In genomic region chr1:30359821-30360220, GRCh38 we compare ENCODE assay signal across 36 cellular contexts.
"Had no signal": no experiment of that assay in that cellular context is flagged by ENCODE, and none has a peak within 500 bp of the region (broad histone marks: within the 10 kb centered on the region; RNA-seq: fewer than 3 reads in every experiment).

No MANE protein-coding gene starts in this region.

- H3K9me3 Mint-ChIP-seq: activated B cell treated with CpG ODN at 0.5 μM for 24 hours; activated CD4-positive, alpha-beta memory T cell treated with anti-CD3 and anti-CD28 coated beads for 36 hours; activated CD4-positive, alpha-beta T cell treated with anti-CD3 and anti-CD28 coated beads, Interleukin-2, amount 10 ng/mL, durations not matched to agents 24 days and 14 days; activated CD8-positive, alpha-beta T cell treated with anti-CD3 and anti-CD28 coated beads for 36 hours; activated naive CD4-positive, alpha-beta T cell treated with anti-CD3 and anti-CD28 coated beads for 36 hours; activated naive CD4-positive, alpha-beta T cell treated with anti-CD3 and anti-CD28 coated beads, Interleukin-2, amount 50 U/mL, for 72 hours; activated naive CD8-positive, alpha-beta T cell treated with anti-CD3 and anti-CD28 coated beads for 36 hours; activated T-cell treated with anti-CD3 and anti-CD28 coated beads, Interleukin-2, amount 50 U/mL, for 4 hours; activated T-cell treated with anti-CD3 and anti-CD28 coated beads, Interleukin-2, amount 50 U/mL, for 72 hours; activated T-helper 1 cell treated with anti-CD3 and anti-CD28 coated beads, Interleukin-12 subunit alpha, Interleukin-12 subunit beta, Interleukin-2, Interleukin-4 antibody, amounts not matched to agents 30 ng/mL and 10 ng/mL and 1 ng/mL, durations not matched to agents 14 hours and 24 hours and 36 hours; activated T-helper 17 cell treated with anti-CD3 and anti-CD28 coated beads, Interleukin-2, amount 50 U/mL, for 72 hours; central memory CD8-positive, alpha-beta T cell; T-helper 1 cell treated with Interleukin-12 subunit alpha and Interleukin-12 subunit beta and Interleukin-4 antibody, amounts not matched to agents 30 μg/mL and 1 μg/mL, for 36 hours; T-helper 2 cell treated with Interferon-gamma antibody and Interleukin-4, amounts not matched to agents 5 μg/mL and 100 μg/mL, for 36 hours had no signal

- ATAC-seq: activated CD8-positive, alpha-beta T cell treated with anti-CD3 and anti-CD28 coated beads for 36 hours; activated naive CD4-positive, alpha-beta T cell treated with anti-CD3 and anti-CD28 coated beads, Interleukin-2, amount 50 U/mL, for 72 hours; activated T-cell treated with anti-CD3 and anti-CD28 coated beads, Interleukin-2, amount 50 U/mL, for 4 hours; activated T-cell treated with anti-CD3 and anti-CD28 coated beads, Interleukin-2, amount 50 U/mL, for 72 hours; activated T-helper 17 cell treated with anti-CD3 and anti-CD28 coated beads, Interleukin-2, amount 50 U/mL, for 72 hours; body of pancreas had no signal

- H3K27ac Mint-ChIP-seq: activated B cell treated with CpG ODN at 0.5 μM for 24 hours; activated CD4-positive, alpha-beta memory T cell treated with anti-CD3 and anti-CD28 coated beads for 36 hours; activated CD4-positive, alpha-beta T cell treated with anti-CD3 and anti-CD28 coated beads, Interleukin-2, amount 10 ng/mL, durations not matched to agents 24 days and 14 days; activated CD8-positive, alpha-beta T cell treated with anti-CD3 and anti-CD28 coated beads for 36 hours; activated naive CD4-positive, alpha-beta T cell treated with anti-CD3 and anti-CD28 coated beads for 36 hours; activated naive CD8-positive, alpha-beta T cell treated with anti-CD3 and anti-CD28 coated beads for 36 hours; activated T-cell treated with anti-CD3 and anti-CD28 coated beads, Interleukin-2, amount 50 U/mL, for 72 hours; activated T-helper 1 cell treated with anti-CD3 and anti-CD28 coated beads, Interleukin-12 subunit alpha, Interleukin-12 subunit beta, Interleukin-2, Interleukin-4 antibody, amounts not matched to agents 30 ng/mL and 10 ng/mL and 1 ng/mL, durations not matched to agents 14 hours and 24 hours and 36 hours; activated T-helper 17 cell treated with anti-CD3 and anti-CD28 coated beads, Interleukin-2, amount 50 U/mL, for 72 hours; T-helper 1 cell treated with Interleukin-12 subunit alpha and Interleukin-12 subunit beta and Interleukin-4 antibody, amounts not matched to agents 30 μg/mL and 1 μg/mL, for 36 hours; T-helper 2 cell treated with Interferon-gamma antibody and Interleukin-4, amounts not matched to agents 5 μg/mL and 100 μg/mL, for 36 hours had no signal

- H3K4me1 Mint-ChIP-seq: activated B cell treated with CpG ODN at 0.5 μM for 24 hours; activated CD4-positive, alpha-beta T cell treated with anti-CD3 and anti-CD28 coated beads, Interleukin-2, amount 10 ng/mL, durations not matched to agents 24 days and 14 days; activated naive CD8-positive, alpha-beta T cell treated with anti-CD3 and anti-CD28 coated beads for 36 hours; activated T-helper 17 cell treated with anti-CD3 and anti-CD28 coated beads, Interleukin-2, amount 50 U/mL, for 72 hours; central memory CD8-positive, alpha-beta T cell had no signal

- H3K4me3 Mint-ChIP-seq: activated B cell treated with CpG ODN at 0.5 μM for 24 hours; activated CD4-positive, alpha-beta memory T cell treated with anti-CD3 and anti-CD28 coated beads for 36 hours; activated CD4-positive, alpha-beta T cell treated with anti-CD3 and anti-CD28 coated beads, Interleukin-2, amount 10 ng/mL, durations not matched to agents 24 days and 14 days; activated CD8-positive, alpha-beta T cell treated with anti-CD3 and anti-CD28 coated beads for 36 hours; activated naive CD4-positive, alpha-beta T cell treated with anti-CD3 and anti-CD28 coated beads for 36 hours; activated naive CD8-positive, alpha-beta T cell treated with anti-CD3 and anti-CD28 coated beads for 36 hours; activated T-cell treated with anti-CD3 and anti-CD28 coated beads, Interleukin-2, amount 50 U/mL, for 4 hours; activated T-cell treated with anti-CD3 and anti-CD28 coated beads, Interleukin-2, amount 50 U/mL, for 72 hours; activated T-helper 1 cell treated with anti-CD3 and anti-CD28 coated beads, Interleukin-12 subunit alpha, Interleukin-12 subunit beta, Interleukin-2, Interleukin-4 antibody, amounts not matched to agents 30 ng/mL and 10 ng/mL and 1 ng/mL, durations not matched to agents 14 hours and 24 hours and 36 hours; activated T-helper 17 cell treated with anti-CD3 and anti-CD28 coated beads, Interleukin-2, amount 50 U/mL, for 72 hours; central memory CD8-positive, alpha-beta T cell; T-helper 1 cell treated with Interleukin-12 subunit alpha and Interleukin-12 subunit beta and Interleukin-4 antibody, amounts not matched to agents 30 μg/mL and 1 μg/mL, for 36 hours; T-helper 2 cell treated with Interferon-gamma antibody and Interleukin-4, amounts not matched to agents 5 μg/mL and 100 μg/mL, for 36 hours had no signal

- DNase-seq: activated B cell treated with CpG ODN at 0.5 μM for 24 hours; activated CD4-positive, alpha-beta memory T cell treated with anti-CD3 and anti-CD28 coated beads for 36 hours; activated CD4-positive, alpha-beta T cell treated with anti-CD3 and anti-CD28 coated beads for 4 hours; activated CD4-positive, alpha-beta T cell treated with anti-CD3 and anti-CD28 coated beads, Interleukin-2, amount 10 ng/mL, durations not matched to agents 24 days and 14 days; activated CD4-positive, alpha-beta T cell treated with anti-CD3 and anti-CD28 coated beads, Interleukin-2, amount 50 U/mL, for 1 hour; activated CD4-positive, alpha-beta T cell treated with anti-CD3 and anti-CD28 coated beads, Interleukin-2, amount 50 U/mL, for 4 hours; activated CD4-positive, CD25-positive, alpha-beta regulatory T cell treated with anti-CD3 and anti-CD28 coated beads, Interleukin-2, amount 50 U/mL, for 72 hours; activated CD8-positive, alpha-beta T cell treated with anti-CD3 and anti-CD28 coated beads for 36 hours; activated effector memory CD4-positive, alpha-beta T cell treated with anti-CD3 and anti-CD28 coated beads, Interleukin-2, amount 50 U/mL, for 16 hours; activated gamma-delta T cell treated with Interleukin-2 at 50 U/mL for 16 hours; activated naive CD4-positive, alpha-beta T cell; activated naive CD4-positive, alpha-beta T cell treated with anti-CD3 and anti-CD28 coated beads for 36 hours; activated naive CD4-positive, alpha-beta T cell treated with anti-CD3 and anti-CD28 coated beads, Interleukin-2, amount 50 U/mL, for 16 hours; activated naive CD8-positive, alpha-beta T cell treated with anti-CD3 and anti-CD28 coated beads for 36 hours; activated T-cell treated with anti-CD3 and anti-CD28 coated beads for 4 hours; activated T-cell treated with anti-CD3 and anti-CD28 coated beads, Interleukin-2, amount 50 U/mL, for 1 hour; activated T-cell treated with anti-CD3 and anti-CD28 coated beads, Interleukin-2, amount 50 U/mL, for 4 hours; activated T-cell treated with anti-CD3 and anti-CD28 coated beads, Interleukin-2, amount 50 U/mL, for 72 hours; amniotic stem cell; aorta; body of pancreas; brain microvascular endothelial cell; cerebellar nuclear complex; SW 1271; T-helper 1 cell; T-helper 2 cell; T-helper 9 cell had no signal

- H3K27ac ChIP-seq: adrenal gland, body of pancreas, brain microvascular endothelial cell, breast epithelium, VCaP had no signal

- H3K36me3 Mint-ChIP-seq: activated CD4-positive, alpha-beta memory T cell treated with anti-CD3 and anti-CD28 coated beads for 36 hours; activated naive CD4-positive, alpha-beta T cell treated with anti-CD3 and anti-CD28 coated beads, Interleukin-2, amount 50 U/mL, for 72 hours; activated naive CD8-positive, alpha-beta T cell treated with anti-CD3 and anti-CD28 coated beads for 36 hours had no signal
